ENCODE assay signal across 1 cellular context in the genomic region with DNA sequence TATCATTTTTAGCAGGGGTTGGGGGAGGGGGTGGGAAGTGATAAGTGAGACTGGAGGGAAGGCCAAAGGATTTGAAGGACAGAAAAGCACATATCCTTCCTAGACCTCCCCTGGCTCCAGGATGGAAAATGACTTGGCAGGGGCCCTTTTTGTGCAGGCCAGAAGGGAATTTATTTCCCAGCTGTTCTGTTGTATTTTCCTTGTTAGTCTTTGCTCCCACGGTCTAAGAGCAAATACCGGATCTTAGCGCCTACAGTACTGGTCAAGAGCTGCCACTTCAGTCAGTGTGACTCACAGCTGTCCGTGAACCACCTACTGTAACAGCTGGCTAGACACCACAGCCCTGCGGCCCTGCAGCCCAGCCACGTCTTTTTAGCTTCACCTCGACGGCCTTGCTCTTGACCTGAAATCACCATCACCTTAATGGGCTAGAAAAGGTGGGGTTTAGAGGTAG.
A peak's percentile ranks its signal among the peaks of the same experiment; 100 is the strongest.
TF ChIP-seq lines count a peak whose summit lies in the region.

No MANE protein-coding gene starts in this region.

TF ChIP-seq in HepG2, 621 proteins besides CTCF, POLR2A, EP300 and RAD21 (continued from another document and continues in another):
- TF ChIP-seq, protein P1, sequence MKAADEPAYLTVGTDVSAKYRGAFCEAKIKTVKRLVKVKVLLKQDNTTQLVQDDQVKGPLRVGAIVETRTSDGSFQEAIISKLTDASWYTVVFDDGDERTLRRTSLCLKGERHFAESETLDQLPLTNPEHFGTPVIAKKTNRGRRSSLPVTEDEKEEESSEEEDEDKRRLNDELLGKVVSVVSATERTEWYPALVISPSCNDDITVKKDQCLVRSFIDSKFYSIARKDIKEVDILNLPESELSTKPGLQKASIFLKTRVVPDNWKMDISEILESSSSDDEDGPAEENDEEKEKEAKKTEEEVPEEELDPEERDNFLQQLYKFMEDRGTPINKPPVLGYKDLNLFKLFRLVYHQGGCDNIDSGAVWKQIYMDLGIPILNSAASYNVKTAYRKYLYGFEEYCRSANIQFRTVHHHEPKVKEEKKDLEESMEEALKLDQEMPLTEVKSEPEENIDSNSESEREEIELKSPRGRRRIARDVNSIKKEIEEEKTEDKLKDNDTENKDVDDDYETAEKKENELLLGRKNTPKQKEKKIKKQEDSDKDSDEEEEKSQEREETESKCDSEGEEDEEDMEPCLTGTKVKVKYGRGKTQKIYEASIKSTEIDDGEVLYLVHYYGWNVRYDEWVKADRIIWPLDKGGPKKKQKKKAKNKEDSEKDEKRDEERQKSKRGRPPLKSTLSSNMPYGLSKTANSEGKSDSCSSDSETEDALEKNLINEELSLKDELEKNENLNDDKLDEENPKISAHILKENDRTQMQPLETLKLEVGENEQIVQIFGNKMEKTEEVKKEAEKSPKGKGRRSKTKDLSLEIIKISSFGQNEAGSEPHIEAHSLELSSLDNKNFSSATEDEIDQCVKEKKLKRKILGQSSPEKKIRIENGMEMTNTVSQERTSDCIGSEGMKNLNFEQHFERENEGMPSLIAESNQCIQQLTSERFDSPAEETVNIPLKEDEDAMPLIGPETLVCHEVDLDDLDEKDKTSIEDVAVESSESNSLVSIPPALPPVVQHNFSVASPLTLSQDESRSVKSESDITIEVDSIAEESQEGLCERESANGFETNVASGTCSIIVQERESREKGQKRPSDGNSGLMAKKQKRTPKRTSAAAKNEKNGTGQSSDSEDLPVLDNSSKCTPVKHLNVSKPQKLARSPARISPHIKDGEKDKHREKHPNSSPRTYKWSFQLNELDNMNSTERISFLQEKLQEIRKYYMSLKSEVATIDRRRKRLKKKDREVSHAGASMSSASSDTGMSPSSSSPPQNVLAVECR (CRISPR knock-in tag; IDR thresholded peaks at IDR 0.05; ENCODE audit: borderline replicate concordance) = peak; percentile 53; the same call in 1 of the 2 replicates
- TF ChIP-seq HIVEP1 (CRISPR knock-in tag; IDR thresholded peaks at IDR 0.05) (no peak), CEBPG (CRISPR knock-in tag; IDR thresholded peaks at IDR 0.05) (0 out of 2 replicates have a peak, but pooled peaks have one; percentile 14), HDAC1 (CRISPR knock-in tag; IDR thresholded peaks at IDR 0.05) (peak; percentile 75), WIZ (CRISPR knock-in tag; IDR thresholded peaks at IDR 0.05) (0 out of 2 replicates have a peak, but pooled peaks have one; percentile 27), JUN (CRISPR knock-in tag; IDR thresholded peaks at IDR 0.05) (no peak), ZNF282 (IDR thresholded peaks at IDR 0.05; ENCODE audit: partially characterized antibody) (no peak), ZNF430 (CRISPR knock-in tag; IDR thresholded peaks at IDR 0.05) (peak; percentile 79), ZMYM4 (CRISPR knock-in tag; IDR thresholded peaks at IDR 0.05) (no peak), SOX5 (CRISPR knock-in tag; IDR thresholded peaks at IDR 0.05; ENCODE audit: borderline replicate concordance) (peak; percentile 52; the same call in 1 of the 2 replicates), TEAD3 (CRISPR knock-in tag; optimal IDR thresholded peaks at IDR 0.05; ENCODE audit: borderline replicate concordance) (peak; percentile 90), KAT8 (CRISPR knock-in tag; IDR thresholded peaks at IDR 0.05) (peak; percentile 59; the same call in 1 of the 2 replicates), TGIF2 (CRISPR knock-in tag; IDR thresholded peaks at IDR 0.05) (peak; percentile 59; the same call in 1 of the 2 replicates), ZNF782 (CRISPR knock-in tag; IDR thresholded peaks at IDR 0.05; ENCODE audit: borderline replicate concordance) (no peak), ZNF3 (CRISPR knock-in tag; IDR thresholded peaks at IDR 0.05) (no peak), HNRNPLL (IDR thresholded peaks at IDR 0.05; ENCODE audit: low read depth, low read length, poor library complexity, severe bottlenecking) (no peak), DPF2 (CRISPR knock-in tag; IDR thresholded peaks at IDR 0.05; ENCODE audit: borderline replicate concordance, low read depth) (peak; percentile 51; the same call in 1 of the 2 replicates), SP5 (CRISPR knock-in tag; IDR thresholded peaks at IDR 0.05; ENCODE audit: borderline replicate concordance, low read depth) (0 out of 2 replicates have a peak, but pooled peaks have one; percentile 43), HMG20A (CRISPR knock-in tag; IDR thresholded peaks at IDR 0.05; ENCODE audit: borderline replicate concordance) (peak; percentile 85; the same call in 1 of the 2 replicates), THYN1 (CRISPR knock-in tag; IDR thresholded peaks at IDR 0.05; ENCODE audit: borderline replicate concordance, low read depth) (no peak), TARDBP (CRISPR knock-in tag; IDR thresholded peaks at IDR 0.05) (peak; percentile 31; the same call in 1 of the 2 replicates), THAP11 (CRISPR knock-in tag; IDR thresholded peaks at IDR 0.05) (0 out of 2 replicates have a peak, but pooled peaks have one; percentile 39)
- TF ChIP-seq, protein P2, sequence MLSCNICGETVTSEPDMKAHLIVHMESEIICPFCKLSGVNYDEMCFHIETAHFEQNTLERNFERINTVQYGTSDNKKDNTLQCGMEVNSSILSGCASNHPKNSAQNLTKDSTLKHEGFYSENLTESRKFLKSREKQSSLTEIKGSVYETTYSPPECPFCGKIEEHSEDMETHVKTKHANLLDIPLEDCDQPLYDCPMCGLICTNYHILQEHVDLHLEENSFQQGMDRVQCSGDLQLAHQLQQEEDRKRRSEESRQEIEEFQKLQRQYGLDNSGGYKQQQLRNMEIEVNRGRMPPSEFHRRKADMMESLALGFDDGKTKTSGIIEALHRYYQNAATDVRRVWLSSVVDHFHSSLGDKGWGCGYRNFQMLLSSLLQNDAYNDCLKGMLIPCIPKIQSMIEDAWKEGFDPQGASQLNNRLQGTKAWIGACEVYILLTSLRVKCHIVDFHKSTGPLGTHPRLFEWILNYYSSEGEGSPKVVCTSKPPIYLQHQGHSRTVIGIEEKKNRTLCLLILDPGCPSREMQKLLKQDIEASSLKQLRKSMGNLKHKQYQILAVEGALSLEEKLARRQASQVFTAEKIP (CRISPR knock-in tag; IDR thresholded peaks at IDR 0.05; ENCODE audit: borderline replicate concordance) = no peak
- TF ChIP-seq, protein P3, sequence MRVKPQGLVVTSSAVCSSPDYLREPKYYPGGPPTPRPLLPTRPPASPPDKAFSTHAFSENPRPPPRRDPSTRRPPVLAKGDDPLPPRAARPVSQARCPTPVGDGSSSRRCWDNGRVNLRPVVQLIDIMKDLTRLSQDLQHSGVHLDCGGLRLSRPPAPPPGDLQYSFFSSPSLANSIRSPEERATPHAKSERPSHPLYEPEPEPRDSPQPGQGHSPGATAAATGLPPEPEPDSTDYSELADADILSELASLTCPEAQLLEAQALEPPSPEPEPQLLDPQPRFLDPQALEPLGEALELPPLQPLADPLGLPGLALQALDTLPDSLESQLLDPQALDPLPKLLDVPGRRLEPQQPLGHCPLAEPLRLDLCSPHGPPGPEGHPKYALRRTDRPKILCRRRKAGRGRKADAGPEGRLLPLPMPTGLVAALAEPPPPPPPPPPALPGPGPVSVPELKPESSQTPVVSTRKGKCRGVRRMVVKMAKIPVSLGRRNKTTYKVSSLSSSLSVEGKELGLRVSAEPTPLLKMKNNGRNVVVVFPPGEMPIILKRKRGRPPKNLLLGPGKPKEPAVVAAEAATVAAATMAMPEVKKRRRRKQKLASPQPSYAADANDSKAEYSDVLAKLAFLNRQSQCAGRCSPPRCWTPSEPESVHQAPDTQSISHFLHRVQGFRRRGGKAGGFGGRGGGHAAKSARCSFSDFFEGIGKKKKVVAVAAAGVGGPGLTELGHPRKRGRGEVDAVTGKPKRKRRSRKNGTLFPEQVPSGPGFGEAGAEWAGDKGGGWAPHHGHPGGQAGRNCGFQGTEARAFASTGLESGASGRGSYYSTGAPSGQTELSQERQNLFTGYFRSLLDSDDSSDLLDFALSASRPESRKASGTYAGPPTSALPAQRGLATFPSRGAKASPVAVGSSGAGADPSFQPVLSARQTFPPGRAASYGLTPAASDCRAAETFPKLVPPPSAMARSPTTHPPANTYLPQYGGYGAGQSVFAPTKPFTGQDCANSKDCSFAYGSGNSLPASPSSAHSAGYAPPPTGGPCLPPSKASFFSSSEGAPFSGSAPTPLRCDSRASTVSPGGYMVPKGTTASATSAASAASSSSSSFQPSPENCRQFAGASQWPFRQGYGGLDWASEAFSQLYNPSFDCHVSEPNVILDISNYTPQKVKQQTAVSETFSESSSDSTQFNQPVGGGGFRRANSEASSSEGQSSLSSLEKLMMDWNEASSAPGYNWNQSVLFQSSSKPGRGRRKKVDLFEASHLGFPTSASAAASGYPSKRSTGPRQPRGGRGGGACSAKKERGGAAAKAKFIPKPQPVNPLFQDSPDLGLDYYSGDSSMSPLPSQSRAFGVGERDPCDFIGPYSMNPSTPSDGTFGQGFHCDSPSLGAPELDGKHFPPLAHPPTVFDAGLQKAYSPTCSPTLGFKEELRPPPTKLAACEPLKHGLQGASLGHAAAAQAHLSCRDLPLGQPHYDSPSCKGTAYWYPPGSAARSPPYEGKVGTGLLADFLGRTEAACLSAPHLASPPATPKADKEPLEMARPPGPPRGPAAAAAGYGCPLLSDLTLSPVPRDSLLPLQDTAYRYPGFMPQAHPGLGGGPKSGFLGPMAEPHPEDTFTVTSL (CRISPR knock-in tag; IDR thresholded peaks at IDR 0.05; ENCODE audit: borderline replicate concordance) = peak; percentile 85
- TF ChIP-seq, protein P4, sequence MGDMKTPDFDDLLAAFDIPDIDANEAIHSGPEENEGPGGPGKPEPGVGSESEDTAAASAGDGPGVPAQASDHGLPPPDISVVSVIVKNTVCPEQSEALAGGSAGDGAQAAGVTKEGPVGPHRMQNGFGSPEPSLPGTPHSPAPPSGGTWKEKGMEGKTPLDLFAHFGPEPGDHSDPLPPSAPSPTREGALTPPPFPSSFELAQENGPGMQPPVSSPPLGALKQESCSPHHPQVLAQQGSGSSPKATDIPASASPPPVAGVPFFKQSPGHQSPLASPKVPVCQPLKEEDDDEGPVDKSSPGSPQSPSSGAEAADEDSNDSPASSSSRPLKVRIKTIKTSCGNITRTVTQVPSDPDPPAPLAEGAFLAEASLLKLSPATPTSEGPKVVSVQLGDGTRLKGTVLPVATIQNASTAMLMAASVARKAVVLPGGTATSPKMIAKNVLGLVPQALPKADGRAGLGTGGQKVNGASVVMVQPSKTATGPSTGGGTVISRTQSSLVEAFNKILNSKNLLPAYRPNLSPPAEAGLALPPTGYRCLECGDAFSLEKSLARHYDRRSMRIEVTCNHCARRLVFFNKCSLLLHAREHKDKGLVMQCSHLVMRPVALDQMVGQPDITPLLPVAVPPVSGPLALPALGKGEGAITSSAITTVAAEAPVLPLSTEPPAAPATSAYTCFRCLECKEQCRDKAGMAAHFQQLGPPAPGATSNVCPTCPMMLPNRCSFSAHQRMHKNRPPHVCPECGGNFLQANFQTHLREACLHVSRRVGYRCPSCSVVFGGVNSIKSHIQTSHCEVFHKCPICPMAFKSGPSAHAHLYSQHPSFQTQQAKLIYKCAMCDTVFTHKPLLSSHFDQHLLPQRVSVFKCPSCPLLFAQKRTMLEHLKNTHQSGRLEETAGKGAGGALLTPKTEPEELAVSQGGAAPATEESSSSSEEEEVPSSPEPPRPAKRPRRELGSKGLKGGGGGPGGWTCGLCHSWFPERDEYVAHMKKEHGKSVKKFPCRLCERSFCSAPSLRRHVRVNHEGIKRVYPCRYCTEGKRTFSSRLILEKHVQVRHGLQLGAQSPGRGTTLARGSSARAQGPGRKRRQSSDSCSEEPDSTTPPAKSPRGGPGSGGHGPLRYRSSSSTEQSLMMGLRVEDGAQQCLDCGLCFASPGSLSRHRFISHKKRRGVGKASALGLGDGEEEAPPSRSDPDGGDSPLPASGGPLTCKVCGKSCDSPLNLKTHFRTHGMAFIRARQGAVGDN (CRISPR knock-in tag; IDR thresholded peaks at IDR 0.05) = peak; percentile 92
- TF ChIP-seq, protein P5, sequence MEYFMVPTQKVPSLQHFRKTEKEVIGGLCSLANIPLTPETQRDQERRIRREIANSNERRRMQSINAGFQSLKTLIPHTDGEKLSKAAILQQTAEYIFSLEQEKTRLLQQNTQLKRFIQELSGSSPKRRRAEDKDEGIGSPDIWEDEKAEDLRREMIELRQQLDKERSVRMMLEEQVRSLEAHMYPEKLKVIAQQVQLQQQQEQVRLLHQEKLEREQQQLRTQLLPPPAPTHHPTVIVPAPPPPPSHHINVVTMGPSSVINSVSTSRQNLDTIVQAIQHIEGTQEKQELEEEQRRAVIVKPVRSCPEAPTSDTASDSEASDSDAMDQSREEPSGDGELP (IDR thresholded peaks at IDR 0.05; ENCODE audit: borderline replicate concordance, low read depth) = peak; percentile 98
- TF ChIP-seq, protein P6, sequence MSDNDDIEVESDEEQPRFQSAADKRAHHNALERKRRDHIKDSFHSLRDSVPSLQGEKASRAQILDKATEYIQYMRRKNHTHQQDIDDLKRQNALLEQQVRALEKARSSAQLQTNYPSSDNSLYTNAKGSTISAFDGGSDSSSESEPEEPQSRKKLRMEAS (IDR thresholded peaks at IDR 0.05) = peak; percentile 82; the same call in 1 of the 2 replicates
- TF ChIP-seq, protein P7, sequence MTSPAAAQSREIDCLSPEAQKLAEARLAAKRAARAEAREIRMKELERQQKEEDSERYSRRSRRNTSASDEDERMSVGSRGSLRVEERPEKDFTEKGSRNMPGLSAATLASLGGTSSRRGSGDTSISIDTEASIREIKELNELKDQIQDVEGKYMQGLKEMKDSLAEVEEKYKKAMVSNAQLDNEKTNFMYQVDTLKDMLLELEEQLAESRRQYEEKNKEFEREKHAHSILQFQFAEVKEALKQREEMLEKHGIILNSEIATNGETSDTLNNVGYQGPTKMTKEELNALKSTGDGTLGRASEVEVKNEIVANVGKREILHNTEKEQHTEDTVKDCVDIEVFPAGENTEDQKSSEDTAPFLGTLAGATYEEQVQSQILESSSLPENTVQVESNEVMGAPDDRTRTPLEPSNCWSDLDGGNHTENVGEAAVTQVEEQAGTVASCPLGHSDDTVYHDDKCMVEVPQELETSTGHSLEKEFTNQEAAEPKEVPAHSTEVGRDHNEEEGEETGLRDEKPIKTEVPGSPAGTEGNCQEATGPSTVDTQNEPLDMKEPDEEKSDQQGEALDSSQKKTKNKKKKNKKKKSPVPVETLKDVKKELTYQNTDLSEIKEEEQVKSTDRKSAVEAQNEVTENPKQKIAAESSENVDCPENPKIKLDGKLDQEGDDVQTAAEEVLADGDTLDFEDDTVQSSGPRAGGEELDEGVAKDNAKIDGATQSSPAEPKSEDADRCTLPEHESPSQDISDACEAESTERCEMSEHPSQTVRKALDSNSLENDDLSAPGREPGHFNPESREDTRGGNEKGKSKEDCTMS (CRISPR knock-in tag; conservative IDR thresholded peaks at IDR 0.05) = no peak
- TF ChIP-seq, protein P8, sequence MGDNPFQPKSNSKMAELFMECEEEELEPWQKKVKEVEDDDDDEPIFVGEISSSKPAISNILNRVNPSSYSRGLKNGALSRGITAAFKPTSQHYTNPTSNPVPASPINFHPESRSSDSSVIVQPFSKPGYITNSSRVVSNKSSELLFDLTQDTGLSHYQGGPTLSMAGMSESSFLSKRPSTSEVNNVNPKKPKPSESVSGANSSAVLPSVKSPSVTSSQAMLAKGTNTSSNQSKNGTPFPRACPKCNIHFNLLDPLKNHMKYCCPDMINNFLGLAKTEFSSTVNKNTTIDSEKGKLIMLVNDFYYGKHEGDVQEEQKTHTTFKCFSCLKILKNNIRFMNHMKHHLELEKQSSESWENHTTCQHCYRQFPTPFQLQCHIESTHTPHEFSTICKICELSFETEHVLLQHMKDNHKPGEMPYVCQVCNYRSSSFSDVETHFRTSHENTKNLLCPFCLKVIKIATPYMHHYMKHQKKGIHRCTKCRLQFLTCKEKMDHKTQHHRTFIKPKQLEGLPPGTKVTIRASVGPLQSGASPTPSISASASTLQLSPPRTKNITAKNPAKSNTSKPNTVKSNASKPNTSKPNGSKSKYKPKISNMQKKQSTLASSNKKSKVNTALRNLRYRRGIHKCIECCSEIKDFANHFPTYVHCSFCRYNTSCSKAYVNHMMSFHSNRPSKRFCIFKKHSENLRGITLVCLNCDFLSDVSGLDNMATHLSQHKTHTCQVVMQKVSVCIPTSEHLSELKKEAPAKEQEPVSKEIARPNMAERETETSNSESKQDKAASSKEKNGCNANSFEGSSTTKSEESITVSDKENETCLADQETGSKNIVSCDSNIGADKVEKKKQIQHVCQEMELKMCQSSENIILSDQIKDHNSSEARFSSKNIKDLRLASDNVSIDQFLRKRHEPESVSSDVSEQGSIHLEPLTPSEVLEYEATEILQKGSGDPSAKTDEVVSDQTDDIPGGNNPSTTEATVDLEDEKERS (CRISPR knock-in tag; IDR thresholded peaks at IDR 0.05) = no peak
